Comparison of ENCODE assay signal across 8 cellular contexts in genomic region chr12:30695327-30696102, GRCh38. TPM values are rescaled to one million over a fixed set of nuclear protein-coding genes. Genes with fewer than 3 reads are reported as not detected.
DNase-seq lines count a peak whose midpoint lies in the region; ATAC-seq and TF ChIP-seq lines count a peak whose summit lies in the region.

Gene IPO8 (minus strand): TSS chr12:30695869. CDS start chr12:30695647, 222 bp downstream.

- H3K36me3 Mint-ChIP-seq in endodermal cell (ENCODE audit: low read depth) = no peaks in the 10 kb centered on the region

- H3K4me1 Mint-ChIP-seq in endodermal cell = peaks cover 17% of the 10 kb centered on the region

- peak within 1 kb of the TSS; percentile 57 for H3K9ac ChIP-seq in HUES48 (ENCODE audit: low read depth, low read length)
- peak within 1 kb of the TSS; percentile 96 for H3K9ac ChIP-seq in NT2/D1 (ENCODE audit: insufficient read length, low read depth)
- H3K9ac ChIP-seq in endodermal cell (ENCODE audit: extremely low read depth, low read length, poor library complexity, severe bottlenecking) = peak within 1 kb of the TSS; percentile 78

- H3K4me3 ChIP-seq in HUES48 (ENCODE audit: low read depth, low read length) = peak within 1 kb of the TSS; percentile 91
- peak within 1 kb of the TSS; percentile 97 for H3K4me3 ChIP-seq in NT2/D1 (ENCODE audit: insufficient read length, low read depth)
- peak within 1 kb of the TSS; percentile 97 for H3K4me3 ChIP-seq in endodermal cell (ENCODE audit: low read length)

- WGBS in endodermal cell (ENCODE audit: insufficient coverage in 1 of 2, insufficient read length in 1 of 2), 2 experiments = 0% methylated on average over 30 to 68 of the region's 68 CpGs

- H3K27me3 ChIP-seq in HUES48 (ENCODE audit: control insufficient read depth, insufficient read depth, low read length) (no peaks in the 10 kb centered on the region), NT2/D1 (ENCODE audit: insufficient read depth, insufficient read length) (no peaks in the 10 kb centered on the region), endodermal cell (ENCODE audit: control insufficient read depth, insufficient read depth, low read length, poor library complexity, severe bottlenecking) (no peaks in the 10 kb centered on the region)

- H3K27ac ChIP-seq in HUES48 (ENCODE audit: low read depth, low read length) (peak within 1 kb of the TSS; percentile 70), endodermal cell (ENCODE audit: low read depth, low read length) (peak within 1 kb of the TSS; percentile 22)

- TF ChIP-seq CTCF in endodermal cell (conservative IDR thresholded peaks at IDR 0.05) = peak; percentile 80

- H3K9me3 Mint-ChIP-seq in endodermal cell = no peaks in the 10 kb centered on the region

- H3K36me3 ChIP-seq in HUES48 (ENCODE audit: control insufficient read depth, insufficient read depth, low read length) = no peaks in the 10 kb centered on the region
- no peaks in the 10 kb centered on the region for H3K36me3 ChIP-seq in NT2/D1 (ENCODE audit: insufficient read depth, insufficient read length, low read length)
- H3K36me3 ChIP-seq in endodermal cell (ENCODE audit: control insufficient read depth, insufficient read depth, low read length) = no peaks in the 10 kb centered on the region

- H3K4me3 Mint-ChIP-seq in endodermal cell = peak within 1 kb of the TSS; percentile 84

- DNase-seq in D341Med (ENCODE audit: low spot score) (peak; percentile 94), NT2/D1 (ENCODE audit: low read depth, low spot score) (peak; percentile 99), endodermal cell (peak; percentile 99), mesenteric fat pad (ENCODE audit: low spot score) (peak; percentile 95)
- peak; percentile 73 for DNase-seq in activated CD8-positive, alpha-beta memory T cell treated with anti-CD3 and anti-CD28 coated beads, Interleukin-2, amount 50 U/mL, for 1 hour (ENCODE audit: extremely low read depth)
- peak; percentile 71 to 79 for DNase-seq in stimulated activated CD8-positive, alpha-beta memory T cell treated with anti-CD3 and anti-CD28 coated beads, Interleukin-15, amount 100 ng/mL, for 4 hours (ENCODE audit: low read depth in 2 of 2)

- H3K27ac Mint-ChIP-seq in endodermal cell = peak within 1 kb of the TSS; percentile 87

- peak; percentile 82 for ATAC-seq in GM21390 (IDR thresholded peaks at IDR 0.05; ENCODE audit: unreplicated experiment)

- H3K27me3 Mint-ChIP-seq in endodermal cell (ENCODE audit: insufficient read depth) = peaks cover 4% of the 10 kb centered on the region

- no peaks in the 10 kb centered on the region for H3K9me3 ChIP-seq in HUES48 (ENCODE audit: control insufficient read depth, insufficient read depth, low read length)
- no peaks in the 10 kb centered on the region for H3K9me3 ChIP-seq in NT2/D1 (ENCODE audit: insufficient read depth, low read length)
- H3K9me3 ChIP-seq in endodermal cell (ENCODE audit: control insufficient read depth, low read length) = no peaks in the 10 kb centered on the region

- peaks cover 28% of the 10 kb centered on the region for H3K4me1 ChIP-seq in HUES48 (ENCODE audit: control insufficient read depth, insufficient read depth, low read length)
- H3K4me1 ChIP-seq in NT2/D1 (ENCODE audit: insufficient read depth, insufficient read length) = peaks cover 5% of the 10 kb centered on the region
- H3K4me1 ChIP-seq in endodermal cell (ENCODE audit: control insufficient read depth, insufficient read depth, low read length) = peaks cover 4% of the 10 kb centered on the region

RNA-seq across cellular contexts. Expression of gene IPO8, which starts in this region (rescaled TPM):
- 10 to 100 TPM; 39.4 to 80.0 TPM for total RNA-seq in endodermal cell
- polyA plus RNA-seq in endodermal cell (2013, experiment 1 of 2) = 28.8 TPM
- polyA plus RNA-seq in endodermal cell (2013, experiment 2 of 2) = 28.2 TPM
- 41.4 TPM for total RNA-seq in mesenteric fat pad

Comparison
In these comparisons a context has a peak if more than half of its experiments do, and no peak if none do; other contexts are left out.
1. Peak in every context shown above with its lines: DNase-seq, ATAC-seq, H3K4me3 ChIP-seq and H3K27ac ChIP-seq.